28 cellular contexts compared by ENCODE assay signal in genomic region chr1:152457071-152457470, GRCh38. TPM values are rescaled to one million over a fixed set of nuclear protein-coding genes. Genes with fewer than 3 reads are reported as not detected.
DNase-seq lines count a peak whose midpoint lies in the region; ATAC-seq lines count a peak whose summit lies in the region.
"Had no signal": no experiment of that assay in that cellular context is flagged by ENCODE, and none has a peak within 500 bp of the region (broad histone marks: within the 10 kb centered on the region; RNA-seq: fewer than 3 reads in every experiment).

No MANE protein-coding gene starts in this region.

- peak; percentile 25 for ATAC-seq in esophagus mucosa
- ATAC-seq in sciatic nerve, result no peak
- ATAC-seq in GM19463 (IDR thresholded peaks at IDR 0.05; ENCODE audit: unreplicated experiment), result no peak
- no peak for ATAC-seq in GM21717 (IDR thresholded peaks at IDR 0.05; ENCODE audit: unreplicated experiment)
- ATAC-seq: GM12878 had no signal

- in situ Hi-C loops in SK-MEL-5 (cut with HindIII; ENCODE audit: low pct_unique_long_range_greater_than_20kb, low sequenced_read_pairs), result no loop called here

- intact Hi-C loops in sciatic nerve (cut with DNase I), result loop anchor here (10.0 kb wide), 1 partner anchor 402 kb away; no protein-coding TSS in a partner anchor

- DNase-seq in SK-MEL-5 (ENCODE audit: low read depth, low spot score), result peak; percentile 89
- peak; percentile 46 for DNase-seq in foreskin melanocyte
- peak; percentile 39 for DNase-seq in pons (ENCODE audit: low spot score)
- DNase-seq in sciatic nerve (ENCODE audit: low spot score), result no peak
- DNase-seq: 8988T; ACHN; BE2C; C1 segment of cervical spinal cord; CD4-positive, alpha-beta memory T cell; CD4-positive, CD25-positive, alpha-beta regulatory T cell; CD8-positive, alpha-beta memory T cell; COR-L47; DMS 273 treated with DMSO at 0.1 percent for 48 hours; DMS153; DMS53; DMS79; DND-41; EL; GDM1 had no signal

RNA-seq across cellular contexts. Expression of gene CRNN, which starts 43.0 kb away (rescaled TPM):
- not detected in 2 replicates for total RNA-seq in SK-MEL-5 (2014; rRNA removed; shearing (Covaris generic))
- not detected in 2 replicates for polyA plus RNA-seq in SK-MEL-5 (2015; cell fraction: cytosol; rRNA removed)
- polyA plus RNA-seq in SK-MEL-5 (2015; cell fraction: nucleus; rRNA removed), result not detected in 2 replicates
- 1,110 TPM for total RNA-seq in esophagus mucosa
- total RNA-seq in sciatic nerve, result not detected
- total RNA-seq: A673; CD4-positive, alpha-beta memory T cell; CD4-positive, CD25-positive, alpha-beta regulatory T cell; CD8-positive, alpha-beta memory T cell; Daoy; G401; GM12878 had no signal
- polyA plus RNA-seq: AG04450; CD14-positive monocyte; CD4-positive, alpha-beta memory T cell; CD4-positive, CD25-positive, alpha-beta regulatory T cell; CD8-positive, alpha-beta memory T cell; GM12878 had no signal

RNA-seq across cellular contexts. Expression of gene LCE5A, which starts 53.5 kb away (rescaled TPM):
- total RNA-seq in SK-MEL-5 (2014; rRNA removed; shearing (Covaris generic)), result not detected in 2 replicates
- not detected in 2 replicates for polyA plus RNA-seq in SK-MEL-5 (2015; cell fraction: cytosol; rRNA removed)
- not detected in 2 replicates for polyA plus RNA-seq in SK-MEL-5 (2015; cell fraction: nucleus; rRNA removed)
- total RNA-seq in esophagus mucosa, result not detected
- total RNA-seq in sciatic nerve, result not detected
- total RNA-seq: A673; CD4-positive, alpha-beta memory T cell; CD4-positive, CD25-positive, alpha-beta regulatory T cell; CD8-positive, alpha-beta memory T cell; Daoy; G401; GM12878 had no signal
- polyA plus RNA-seq: AG04450; CD14-positive monocyte; CD4-positive, alpha-beta memory T cell; CD4-positive, CD25-positive, alpha-beta regulatory T cell; CD8-positive, alpha-beta memory T cell; GM12878 had no signal

RNA-seq across cellular contexts. Expression of gene CRCT1, which starts 57.2 kb away (rescaled TPM):
- not detected in 2 replicates for total RNA-seq in SK-MEL-5 (2014; rRNA removed; shearing (Covaris generic))
- not detected in 2 replicates for polyA plus RNA-seq in SK-MEL-5 (2015; cell fraction: cytosol; rRNA removed)
- polyA plus RNA-seq in SK-MEL-5 (2015; cell fraction: nucleus; rRNA removed), result not detected in 2 replicates
- total RNA-seq in esophagus mucosa (248 TPM), sciatic nerve (not detected)
- total RNA-seq: A673; CD4-positive, alpha-beta memory T cell; CD4-positive, CD25-positive, alpha-beta regulatory T cell; CD8-positive, alpha-beta memory T cell; Daoy; G401; GM12878 had no signal
- polyA plus RNA-seq: AG04450; CD14-positive monocyte; CD4-positive, alpha-beta memory T cell; CD4-positive, CD25-positive, alpha-beta regulatory T cell; CD8-positive, alpha-beta memory T cell; GM12878 had no signal

Comparison
In these comparisons a context has a peak if more than half of its experiments do, and no peak if none do; other contexts are left out.
1. RNA of gene CRNN, which starts 43.0 kb away (total RNA-seq): 1,110 TPM in esophagus mucosa (single experiment); not detected in sciatic nerve (single experiment) and not detected in SK-MEL-5; every median in the first group is over 1,000 times any median in the second.
2. RNA of gene CRCT1, which starts 57.2 kb away (total RNA-seq): 248 TPM in esophagus mucosa (single experiment); not detected in SK-MEL-5 and not detected in sciatic nerve (single experiment); every median in the first group is over 100 times any median in the second.